ENCODE assay signal across 21 cellular contexts in genomic region chr2:190720276-190720675, GRCh38.
DNase-seq lines count a peak whose midpoint lies in the region; ATAC-seq and TF ChIP-seq lines count a peak whose summit lies in the region.
"Had no signal": no experiment of that assay in that cellular context is flagged by ENCODE, and none has a peak within 500 bp of the region (broad histone marks: within the 10 kb centered on the region; RNA-seq: fewer than 3 reads in every experiment).

No MANE protein-coding gene starts in this region.

- H3K9me3 Mint-ChIP-seq in activated T-cell treated with anti-CD3 and anti-CD28 coated beads, Interleukin-2, amount 50 U/mL, for 24 hours = peaks cover 4% of the 10 kb centered on the region
- no peaks in the 10 kb centered on the region; the same call in 2 of the 3 replicates for H3K9me3 Mint-ChIP-seq in GM23338
- H3K9me3 Mint-ChIP-seq in activated T-helper 2 cell treated with anti-CD3 and anti-CD28 coated beads, Interferon-gamma antibody, Interleukin-2, Interleukin-4, amounts not matched to agents 10 μg/mL and 5 μg/mL and 100 μg/mL, durations not matched to agents 14 hours and 24 hours and 36 hours = peaks cover 4% of the 10 kb centered on the region
- H3K9me3 Mint-ChIP-seq in stimulated activated effector memory CD8-positive, alpha-beta T cell treated with anti-CD3 and anti-CD28 coated beads, Interleukin-12 subunit alpha, Interleukin-12 subunit beta, amount 100 ng/mL, for 72 hours = peaks cover 2% of the 10 kb centered on the region
- H3K9me3 Mint-ChIP-seq: CD4-positive, alpha-beta T cell had no signal

- H3K27me3 Mint-ChIP-seq in activated T-cell treated with anti-CD3 and anti-CD28 coated beads, Interleukin-2, amount 50 U/mL, for 24 hours = no peaks in the 10 kb centered on the region
- H3K27me3 Mint-ChIP-seq in GM23338 (ENCODE audit: insufficient read depth, low read depth, poor library complexity) = no peaks in the 10 kb centered on the region
- no peaks in the 10 kb centered on the region for H3K27me3 Mint-ChIP-seq in activated T-helper 2 cell treated with anti-CD3 and anti-CD28 coated beads, Interferon-gamma antibody, Interleukin-2, Interleukin-4, amounts not matched to agents 10 μg/mL and 5 μg/mL and 100 μg/mL, durations not matched to agents 14 hours and 24 hours and 36 hours (ENCODE audit: low read depth)
- H3K27me3 Mint-ChIP-seq: CD4-positive, alpha-beta T cell had no signal

- no peak overlapping the region for H3K4me2 ChIP-seq in GM23338

- no peaks in the 10 kb centered on the region for H3K79me2 ChIP-seq in GM23338 (replicated peaks; ENCODE audit: insufficient read depth)

- no peak overlapping the region for H3K4me3 Mint-ChIP-seq in activated T-cell treated with anti-CD3 and anti-CD28 coated beads, Interleukin-2, amount 50 U/mL, for 24 hours
- H3K4me3 Mint-ChIP-seq in GM23338 = no peak overlapping the region
- H3K4me3 Mint-ChIP-seq in activated T-helper 2 cell treated with anti-CD3 and anti-CD28 coated beads, Interferon-gamma antibody, Interleukin-2, Interleukin-4, amounts not matched to agents 10 μg/mL and 5 μg/mL and 100 μg/mL, durations not matched to agents 14 hours and 24 hours and 36 hours (ENCODE audit: low read depth) = no peak overlapping the region
- H3K4me3 Mint-ChIP-seq in stimulated activated effector memory CD8-positive, alpha-beta T cell treated with anti-CD3 and anti-CD28 coated beads, Interleukin-12 subunit alpha, Interleukin-12 subunit beta, amount 100 ng/mL, for 72 hours = no peak overlapping the region
- H3K4me3 Mint-ChIP-seq: CD4-positive, alpha-beta T cell had no signal

- no peak overlapping the region for H3K4me3 ChIP-seq in GM23338
- H3K4me3 ChIP-seq: K562, MG63 had no signal

- H3K9me2 ChIP-seq in GM23338 (ENCODE audit: insufficient read depth) = peaks cover 10% of the 10 kb centered on the region

- H3K36me3 Mint-ChIP-seq in activated T-cell treated with anti-CD3 and anti-CD28 coated beads, Interleukin-2, amount 50 U/mL, for 24 hours (ENCODE audit: low read depth) = no peaks in the 10 kb centered on the region
- H3K36me3 Mint-ChIP-seq in GM23338 (ENCODE audit: low read depth) = no peaks in the 10 kb centered on the region
- no peaks in the 10 kb centered on the region for H3K36me3 Mint-ChIP-seq in activated T-helper 2 cell treated with anti-CD3 and anti-CD28 coated beads, Interferon-gamma antibody, Interleukin-2, Interleukin-4, amounts not matched to agents 10 μg/mL and 5 μg/mL and 100 μg/mL, durations not matched to agents 14 hours and 24 hours and 36 hours (ENCODE audit: low read depth)
- H3K36me3 Mint-ChIP-seq in stimulated activated effector memory CD8-positive, alpha-beta T cell treated with anti-CD3 and anti-CD28 coated beads, Interleukin-12 subunit alpha, Interleukin-12 subunit beta, amount 100 ng/mL, for 72 hours = peaks cover 13% of the 10 kb centered on the region

- intact Hi-C loops in activated T-helper 2 cell treated with anti-CD3 and anti-CD28 coated beads, Interferon-gamma antibody, Interleukin-2, Interleukin-4, amounts not matched to agents 10 μg/mL and 5 μg/mL and 100 μg/mL, durations not matched to agents 14 hours and 24 hours and 36 hours (cut with micrococcal nuclease) = loop anchor here (5.0 kb wide), 1 partner anchor 403 kb away; the partner anchor contains the start of gene HIBCH

- H3K27ac Mint-ChIP-seq in activated T-cell treated with anti-CD3 and anti-CD28 coated beads, Interleukin-2, amount 50 U/mL, for 24 hours = peak overlapping the region; percentile 100
- H3K27ac Mint-ChIP-seq in GM23338 = no peak overlapping the region
- peak overlapping the region; percentile 59 for H3K27ac Mint-ChIP-seq in activated T-helper 2 cell treated with anti-CD3 and anti-CD28 coated beads, Interferon-gamma antibody, Interleukin-2, Interleukin-4, amounts not matched to agents 10 μg/mL and 5 μg/mL and 100 μg/mL, durations not matched to agents 14 hours and 24 hours and 36 hours
- H3K27ac Mint-ChIP-seq in stimulated activated effector memory CD8-positive, alpha-beta T cell treated with anti-CD3 and anti-CD28 coated beads, Interleukin-12 subunit alpha, Interleukin-12 subunit beta, amount 100 ng/mL, for 72 hours = peak overlapping the region; percentile 89
- H3K27ac Mint-ChIP-seq: CD4-positive, alpha-beta T cell had no signal

- H4K20me1 ChIP-seq in GM23338 (replicated peaks; ENCODE audit: insufficient read depth) = no peaks in the 10 kb centered on the region

- H3K4me1 Mint-ChIP-seq in activated T-cell treated with anti-CD3 and anti-CD28 coated beads, Interleukin-2, amount 50 U/mL, for 24 hours (ENCODE audit: low read depth) = peaks cover 80% of the 10 kb centered on the region
- peaks cover 5% of the 10 kb centered on the region; the same call in 2 of the 3 replicates for H3K4me1 Mint-ChIP-seq in GM23338
- peaks cover 69% of the 10 kb centered on the region for H3K4me1 Mint-ChIP-seq in activated T-helper 2 cell treated with anti-CD3 and anti-CD28 coated beads, Interferon-gamma antibody, Interleukin-2, Interleukin-4, amounts not matched to agents 10 μg/mL and 5 μg/mL and 100 μg/mL, durations not matched to agents 14 hours and 24 hours and 36 hours (ENCODE audit: low read depth)
- H3K4me1 Mint-ChIP-seq in stimulated activated effector memory CD8-positive, alpha-beta T cell treated with anti-CD3 and anti-CD28 coated beads, Interleukin-12 subunit alpha, Interleukin-12 subunit beta, amount 100 ng/mL, for 72 hours = peaks cover 67% of the 10 kb centered on the region

- no peak for ATAC-seq in GM23338
- ATAC-seq in stimulated activated effector memory CD8-positive, alpha-beta T cell treated with anti-CD3 and anti-CD28 coated beads, Interleukin-12 subunit alpha, Interleukin-12 subunit beta, amount 100 ng/mL, for 72 hours = no peak
- no peak for ATAC-seq in HG03139 (IDR thresholded peaks at IDR 0.05; ENCODE audit: unreplicated experiment)
- ATAC-seq: HepG2, K562, Right ventricle myocardium inferior had no signal

- DNase-seq in activated T-cell treated with anti-CD3 and anti-CD28 coated beads, Interleukin-2, amount 50 U/mL, for 24 hours = no peak
- DNase-seq in activated T-cell treated with anti-CD3 and anti-CD28 coated beads for 4 hours (no peak), GM23338 (ENCODE audit: low spot score) (no peak), 8988T (no peak)
- no peak for DNase-seq in activated T-helper 2 cell treated with anti-CD3 and anti-CD28 coated beads, Interferon-gamma antibody, Interleukin-2, Interleukin-4, amounts not matched to agents 10 μg/mL and 5 μg/mL and 100 μg/mL, durations not matched to agents 14 hours and 24 hours and 36 hours (ENCODE audit: low spot score)
- no peak for DNase-seq in stimulated activated effector memory CD8-positive, alpha-beta T cell treated with anti-CD3 and anti-CD28 coated beads, Interleukin-12 subunit alpha, Interleukin-12 subunit beta, amount 100 ng/mL, for 72 hours (ENCODE audit: low spot score in 2 of 2)
- DNase-seq: CD4-positive, alpha-beta T cell; COR-L47; DMS79; MG63; NCI-H1048; NCI-H1417 treated with DMSO at 0.1 percent for 48 hours; NCI-H187; NCI-H446 treated with DMSO at 0.1 percent for 48 hours; NCI-H526 treated with DMSO at 0.1 percent for 48 hours; OCI-M1 had no signal

- H3F3A ChIP-seq in GM23338 (replicated peaks; ENCODE audit: low read depth) = no peaks in the 10 kb centered on the region

- H3K27ac ChIP-seq in GM23338 (ENCODE audit: low read depth) = no peak overlapping the region
- H3K27ac ChIP-seq: HL-60 had no signal

- no peaks in the 10 kb centered on the region; the same call in 1 of the 2 replicates for H3K4me1 ChIP-seq in GM23338 (ENCODE audit: insufficient read depth)

- H3K36me3 ChIP-seq in GM23338 (ENCODE audit: insufficient read depth) = no peaks in the 10 kb centered on the region
- H3K36me3 ChIP-seq: MG63 had no signal

- H2AFZ ChIP-seq in GM23338 = peak overlapping the region; percentile 23; the same call in 1 of the 2 replicates

- TF ChIP-seq CTCF in GM23338 (conservative IDR thresholded peaks at IDR 0.05; ENCODE audit: low read depth in 2 of 2) = no peak

- H3K27me3 ChIP-seq in GM23338 (ENCODE audit: insufficient read depth) = no peaks in the 10 kb centered on the region
- H3K27me3 ChIP-seq: MG63 had no signal

TF ChIP-seq in GM23338, 12 proteins besides CTCF, POLR2A, EP300 and RAD21 (continues in another document):
- TF ChIP-seq STAT1 (IDR thresholded peaks at IDR 0.05; ENCODE audit: unreplicated experiment) = no peak
- no peak for TF ChIP-seq CREB1 (CRISPR knock-in tag; IDR thresholded peaks at IDR 0.05; ENCODE audit: low read depth)
- no peak for TF ChIP-seq ETS1 (IDR thresholded peaks at IDR 0.05)
- no peak for TF ChIP-seq NANOG (IDR thresholded peaks at IDR 0.05; ENCODE audit: borderline replicate concordance)
